Comparison of ENCODE assay signal across 35 cellular contexts in the genomic region with DNA sequence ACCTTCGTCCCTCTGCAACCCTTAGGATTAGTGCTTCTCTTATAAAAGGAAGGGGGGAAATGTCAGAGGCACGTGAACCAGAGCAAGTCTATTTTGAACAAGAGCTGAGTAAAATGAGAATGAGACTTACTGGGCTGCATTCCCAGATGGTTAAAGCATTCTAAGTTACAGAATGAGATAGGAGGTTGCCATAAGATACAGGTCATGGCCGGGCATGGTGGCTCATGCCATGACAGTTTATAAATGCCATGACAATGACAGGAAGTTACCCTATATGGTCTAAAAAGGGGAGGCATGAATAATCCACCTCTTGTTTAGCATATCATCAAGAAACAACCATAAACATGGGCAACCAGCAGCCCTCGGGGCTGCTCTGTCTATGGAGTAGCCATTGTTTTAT. TPM values are rescaled to one million over a fixed set of nuclear protein-coding genes. Genes with fewer than 3 reads are reported as not detected.
"Had no signal": no experiment of that assay in that cellular context is flagged by ENCODE, and none has a peak within 500 bp of the region (broad histone marks: within the 10 kb centered on the region; RNA-seq: fewer than 3 reads in every experiment).

No MANE protein-coding gene starts in this region.

- FAIRE-seq: endometrium, islet of Langerhans, urothelium cell line had no signal

- H3K4me1 ChIP-seq: left lung, prostate gland, tibial artery, upper lobe of left lung had no signal

- H3K9me3 ChIP-seq: prostate gland, right atrium auricular region, tibial artery had no signal

- H3K36me3 ChIP-seq: heart right ventricle, left lung, neutrophil, prostate gland, right atrium auricular region, stomach, tibial artery, upper lobe of left lung had no signal

- H3K4me3 ChIP-seq: heart right ventricle, left lung, mucosa of descending colon, prostate gland, right atrium auricular region, stomach, tibial artery, upper lobe of left lung had no signal

- DNase-seq: cortex of kidney; effector memory CD8-positive, alpha-beta T cell; glutamatergic neuron; heart right ventricle; hippocampal formation; left cardiac atrium; left lung; mesenchymal stem cell; mucosa of descending colon; naive B cell; stimulated activated CD4-positive, alpha-beta T cell treated with anti-CD3 and anti-CD28 coated beads, Interleukin-2, amount 100 ng/mL, for 24 hours; stimulated activated CD4-positive, alpha-beta T cell treated with anti-CD3 and anti-CD28 coated beads, Interleukin-4, amount 100 ng/mL, for 24 hours; stimulated activated naive CD4-positive, alpha-beta T cell treated with Interleukin-2 at 50 U/mL for 16 hours; stomach; tibial artery; upper lobe of left lung had no signal

- ATAC-seq: effector memory CD8-positive, alpha-beta T cell; esophagus mucosa; foreskin keratinocyte; heart right ventricle; left cardiac atrium; left lung; mucosa of descending colon; natural killer cell treated with Interleukin-12 subunit alpha and Interleukin-12 subunit beta and Interleukin-15 and Interleukin-18, amount 100 ng/mL, for 72 hours; sciatic nerve; stimulated activated effector memory CD8-positive, alpha-beta T cell treated with anti-CD3 and anti-CD28 coated beads, Interleukin-12 subunit alpha, Interleukin-12 subunit beta, amount 100 ng/mL, for 72 hours had no signal

- H3K27ac ChIP-seq: epithelial cell of prostate, foreskin keratinocyte, heart right ventricle, left lung, neutrophil, prostate gland, right atrium auricular region, stomach, tibial artery, upper lobe of left lung had no signal

- H3K27me3 ChIP-seq: heart right ventricle, right atrium auricular region, upper lobe of left lung had no signal

RNA-seq across cellular contexts. Expression of a gene that starts 2.5 kb away (rescaled TPM):
- total RNA-seq: dermis microvascular lymphatic vessel endothelial cell; esophagus mucosa; kidney epithelial cell; left cardiac atrium; lower leg skin; mucosa of descending colon; natural killer cell treated with Interleukin-12 subunit alpha and Interleukin-12 subunit beta and Interleukin-15 and Interleukin-18, amount 100 ng/mL, for 72 hours; neural crest cell; osteocyte; right atrium auricular region; sciatic nerve; stomach; subcutaneous adipose tissue; temporal lobe had no signal
- polyA plus RNA-seq: stomach had no signal
